Comparison of ENCODE assay signal across 10 cellular contexts in genomic region chrX:2693123-2693438, GRCh38. TPM values are rescaled to one million over a fixed set of nuclear protein-coding genes. Genes with fewer than 3 reads are reported as not detected.
DNase-seq lines count a peak whose midpoint lies in the region; ATAC-seq and TF ChIP-seq lines count a peak whose summit lies in the region.
"Had no signal": no experiment of that assay in that cellular context is flagged by ENCODE, and none has a peak within 500 bp of the region (broad histone marks: within the 10 kb centered on the region; RNA-seq: fewer than 3 reads in every experiment).

No MANE protein-coding gene starts in this region.

- H3K4me1 Mint-ChIP-seq in CD8-positive, alpha-beta T cell (ENCODE audit: low read depth): peaks cover 58% of the 10 kb centered on the region

- no peak for TF ChIP-seq POLR2A in adrenal gland (IDR thresholded peaks at IDR 0.05)

- H3K27ac ChIP-seq in CD8-positive, alpha-beta T cell (ENCODE audit: low read depth, low read length): peak overlapping the region; percentile 70
- H3K27ac ChIP-seq in OCI-LY1 (ENCODE audit: low read depth, low read length, poor library complexity, severe bottlenecking): peak overlapping the region; percentile 48
- peak overlapping the region; percentile 85 for H3K27ac ChIP-seq in rectal smooth muscle tissue (ENCODE audit: low read depth, low read length)
- H3K27ac ChIP-seq in adrenal gland: no peak overlapping the region

- H3K9me3 ChIP-seq in CD8-positive, alpha-beta T cell (ENCODE audit: low read length): no peaks in the 10 kb centered on the region
- H3K9me3 ChIP-seq in OCI-LY1 (ENCODE audit: low read length) (no peaks in the 10 kb centered on the region), endocrine pancreas (ENCODE audit: control insufficient read depth, low read length) (no peaks in the 10 kb centered on the region), adrenal gland (replicated peaks in 1 of 3) (no peaks in the 10 kb centered on the region)

- H3K27me3 Mint-ChIP-seq in CD8-positive, alpha-beta T cell (ENCODE audit: low read depth): no peaks in the 10 kb centered on the region

- H3K4me1 ChIP-seq in CD8-positive, alpha-beta T cell (ENCODE audit: insufficient read depth, low read length): peaks cover 65% of the 10 kb centered on the region
- H3K4me1 ChIP-seq in OCI-LY1 (ENCODE audit: insufficient read depth, low read length, severe bottlenecking): peaks cover 53% of the 10 kb centered on the region
- H3K4me1 ChIP-seq in endocrine pancreas (ENCODE audit: control insufficient read depth, insufficient read depth, low read length): no peaks in the 10 kb centered on the region
- H3K4me1 ChIP-seq in rectal smooth muscle tissue (ENCODE audit: control insufficient read depth, insufficient read depth, low read length): peaks cover 24% of the 10 kb centered on the region
- peaks cover 4 to 13% of the 10 kb centered on the region in 2 donors for H3K4me1 ChIP-seq in adrenal gland (replicated peaks in 1 of 2)

- peak overlapping the region; percentile 94 for H3K27ac Mint-ChIP-seq in CD8-positive, alpha-beta T cell

- H2AFZ ChIP-seq in OCI-LY1 (ENCODE audit: low read length): no peak overlapping the region

- H4K20me1 ChIP-seq in OCI-LY1 (ENCODE audit: insufficient read depth, low read length): no peaks in the 10 kb centered on the region

- no peak for TF ChIP-seq CTCF in CD8-positive, alpha-beta T cell (IDR thresholded peaks at IDR 0.05)
- TF ChIP-seq CTCF in OCI-LY1 (IDR thresholded peaks at IDR 0.05; ENCODE audit: low read length) (no peak), adrenal gland (IDR thresholded peaks at IDR 0.05) (no peak)

- peaks cover 9% of the 10 kb centered on the region for H3K36me3 Mint-ChIP-seq in CD8-positive, alpha-beta T cell

- POLR2A ChIA-PET in CD8-positive, alpha-beta T cell (lab: Charles Lee): no interaction called here

- intact Hi-C loops in CD8-positive, alpha-beta T cell (cut with DNase I, micrococcal nuclease): loop anchor here (2.0 to 10.0 kb wide), 9 partner anchors 16 to 1301 kb away; partner anchors contain the start of genes DHRSX (in 1 of the 2), P2RY8 (in 1 of the 2), PRKX (in 1 of the 2) and SLC25A6 (in 1 of the 2)
- intact Hi-C loops in adrenal gland (cut with DNase I): no loop called here

- no peak for DNase-seq in CD8-positive, alpha-beta T cell
- no peak for DNase-seq in adrenal gland
- DNase-seq in AG08396 (ENCODE audit: low spot score): no peak
- DNase-seq: cerebellar nuclear complex, NCI-H1105 had no signal

- WGBS in adrenal gland, 4 donors: 75 to 85% (median 82%) methylated on average over 5 of the region's 5 CpGs

- H3K27me3 ChIP-seq in CD8-positive, alpha-beta T cell (ENCODE audit: insufficient read depth, low read length): no peaks in the 10 kb centered on the region
- H3K27me3 ChIP-seq in OCI-LY1 (ENCODE audit: insufficient read depth, low read length): no peaks in the 10 kb centered on the region
- no peaks in the 10 kb centered on the region for H3K27me3 ChIP-seq in endocrine pancreas (ENCODE audit: control insufficient read depth, insufficient read depth, low read length)
- no peaks in the 10 kb centered on the region for H3K27me3 ChIP-seq in rectal smooth muscle tissue (ENCODE audit: control insufficient read depth, insufficient read depth, low read length)
- H3K27me3 ChIP-seq in adrenal gland: no peaks in the 10 kb centered on the region

- ATAC-seq in CD8-positive, alpha-beta T cell: no peak
- no peak for ATAC-seq in GM19467 (IDR thresholded peaks at IDR 0.05; ENCODE audit: unreplicated experiment)
- ATAC-seq in GM19023 (IDR thresholded peaks at IDR 0.05; ENCODE audit: unreplicated experiment): no peak

- H3K4me2 ChIP-seq in OCI-LY1 (ENCODE audit: low read length): peak overlapping the region; percentile 68

- peak overlapping the region; percentile 94 for H3K4me3 Mint-ChIP-seq in CD8-positive, alpha-beta T cell

- H3K9me2 ChIP-seq in OCI-LY1 (ENCODE audit: low read depth, low read length): no peaks in the 10 kb centered on the region

- H3K9me3 Mint-ChIP-seq in CD8-positive, alpha-beta T cell: peaks cover 2% of the 10 kb centered on the region

- H3F3A ChIP-seq in OCI-LY1 (ENCODE audit: insufficient read depth, low read length): no peaks in the 10 kb centered on the region

- peak overlapping the region; percentile 80 for H3K4me3 ChIP-seq in CD8-positive, alpha-beta T cell (ENCODE audit: low read depth, low read length)
- peak overlapping the region; percentile 77 for H3K4me3 ChIP-seq in OCI-LY1 (ENCODE audit: low read depth, low read length, poor library complexity, severe bottlenecking)
- peak overlapping the region; percentile 93 for H3K4me3 ChIP-seq in endocrine pancreas (ENCODE audit: control insufficient read depth, insufficient read depth, low read length)
- peak overlapping the region; percentile 79 for H3K4me3 ChIP-seq in rectal smooth muscle tissue (ENCODE audit: low read length)
- H3K4me3 ChIP-seq in adrenal gland: no peak overlapping the region

- H3K9ac ChIP-seq in OCI-LY1 (ENCODE audit: low read length): peak overlapping the region; percentile 71; the same call in 1 of the 2 replicates
- H3K9ac ChIP-seq in endocrine pancreas (ENCODE audit: control insufficient read depth, insufficient read depth, low read length): peak overlapping the region; percentile 82
- no peak overlapping the region for H3K9ac ChIP-seq in rectal smooth muscle tissue (ENCODE audit: low read length)

- CTCF ChIA-PET in CD8-positive, alpha-beta T cell (lab: Charles Lee): no interaction called here

- H3K36me3 ChIP-seq in CD8-positive, alpha-beta T cell (ENCODE audit: insufficient read depth, low read length): no peaks in the 10 kb centered on the region
- no peaks in the 10 kb centered on the region for H3K36me3 ChIP-seq in OCI-LY1 (ENCODE audit: insufficient read depth, low read length)
- H3K36me3 ChIP-seq in endocrine pancreas (ENCODE audit: control insufficient read depth, insufficient read depth, low read length): no peaks in the 10 kb centered on the region
- no peaks in the 10 kb centered on the region for H3K36me3 ChIP-seq in rectal smooth muscle tissue (ENCODE audit: control insufficient read depth, insufficient read depth, low read length)
- no peaks in the 10 kb centered on the region for H3K36me3 ChIP-seq in adrenal gland (replicated peaks in 1 of 2)

- H3K79me2 ChIP-seq in OCI-LY1 (ENCODE audit: insufficient read depth, low read length): no peaks in the 10 kb centered on the region

RNA-seq across cellular contexts. Expression of gene CD99, which starts 2.0 kb away (rescaled TPM):
- total RNA-seq in CD8-positive, alpha-beta T cell: 100 to 1,000 TPM; 114 to 120 TPM
- 100 to 1,000 TPM in 7 of 8 donors, 10 to 100 TPM in 1; 89.4 to 266 (median 185) TPM for total RNA-seq in adrenal gland
- polyA plus RNA-seq in adrenal gland: 100 to 1,000 TPM; 166 to 202 (median 166) TPM

RNA-seq across cellular contexts. Expression of gene XG, which starts 58.8 kb away (rescaled TPM):
- total RNA-seq in CD8-positive, alpha-beta T cell: not detected
- total RNA-seq in adrenal gland: not detected
- polyA plus RNA-seq in adrenal gland: under 1 TPM in 1 of 3 donors, not detected in 2; 0.07 TPM

Comparison
In these comparisons a context has a peak if more than half of its experiments do, and no peak if none do; other contexts are left out.
1. H3K27ac ChIP-seq: peak in CD8-positive, alpha-beta T cell (single experiment), OCI-LY1 (single experiment) and rectal smooth muscle tissue (single experiment); none in adrenal gland (0 of 5).
2. H3K4me3 ChIP-seq: peak in CD8-positive, alpha-beta T cell (single experiment), OCI-LY1 (single experiment), endocrine pancreas (single experiment) and rectal smooth muscle tissue (single experiment); none in adrenal gland (0 of 4).
3. intact Hi-C loops: an anchor here in CD8-positive, alpha-beta T cell (2.0 to 10.0 kb wide); none called in adrenal gland.